Comparison of ENCODE assay signal across 31 cellular contexts in the genomic region with DNA sequence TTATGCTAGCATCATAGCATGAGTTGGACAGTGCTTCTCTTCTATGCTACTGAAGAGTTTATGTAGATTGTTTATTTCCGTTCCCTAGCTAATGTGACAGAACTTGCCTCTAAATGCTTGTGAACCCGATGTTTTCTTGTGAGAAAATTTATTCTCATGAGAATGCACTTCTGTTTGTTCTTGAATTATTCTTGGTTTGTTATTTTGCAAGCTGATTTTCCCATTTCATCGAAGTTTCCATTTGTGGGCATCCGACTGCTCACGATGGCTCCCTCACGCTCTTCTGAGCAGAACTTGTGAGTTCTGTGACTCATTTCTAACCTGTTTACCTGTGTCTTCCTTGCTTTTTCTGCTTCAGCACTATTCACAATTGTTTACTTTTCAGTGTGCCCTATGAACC. TPM values are rescaled to one million over a fixed set of nuclear protein-coding genes. Genes with fewer than 3 reads are reported as not detected.
DNase-seq lines count a peak whose midpoint lies in the region; ATAC-seq, FAIRE-seq and TF ChIP-seq lines count a peak whose summit lies in the region.
"Had no signal": no experiment of that assay in that cellular context is flagged by ENCODE, and none has a peak within 500 bp of the region (broad histone marks: within the 10 kb centered on the region; RNA-seq: fewer than 3 reads in every experiment).

No MANE protein-coding gene starts in this region.

- CTCF ChIA-PET in K562 (lab: Yijun Ruan, JAX; ENCODE audit: low intra/inter-chr PET ratio) = no interaction called here

- H3K9me3 ChIP-seq in K562 (replicated peaks; ENCODE audit: control insufficient read depth, insufficient read depth, low read depth, low read length) (no peaks in the 10 kb centered on the region), aorta (ENCODE audit: control insufficient read depth, low read length) (no peaks in the 10 kb centered on the region)
- H3K9me3 ChIP-seq: BLaER1, body of pancreas, SJSA1 had no signal

- in situ Hi-C loops in K562 (cut with MboI) = no loop called here

- H3K27me3 ChIP-seq in K562 (ENCODE audit: control insufficient read depth in 2 of 2, insufficient read depth in 2 of 2, low read length in 2 of 2) = peaks cover 2 to 20% of the 10 kb centered on the region in 2 experiments; a peak in 2 of 5 replicates
- H3K27me3 ChIP-seq in aorta (ENCODE audit: control insufficient read depth in 1 of 2, insufficient read depth in 2 of 2, low read length in 1 of 2) = no peaks in the 10 kb centered on the region
- H3K27me3 ChIP-seq: BLaER1, body of pancreas, SJSA1 had no signal

- H3K9me3 Mint-ChIP-seq in stimulated activated naive CD8-positive, alpha-beta T cell treated with anti-CD3 and anti-CD28 coated beads, Interleukin-15, amount 100 ng/mL, for 72 hours = peaks cover 0 to 12% of the 10 kb centered on the region in 2 donors
- H3K9me3 Mint-ChIP-seq: activated CD4-positive, alpha-beta T cell treated with anti-CD3 and anti-CD28 coated beads, Interleukin-2, amount 10 ng/mL, durations not matched to agents 7 days and 5 days; activated naive CD8-positive, alpha-beta T cell treated with anti-CD3 and anti-CD28 coated beads, Interleukin-2, amount 10 ng/mL, durations not matched to agents 7 days and 5 days; activated T-helper 2 cell treated with anti-CD3 and anti-CD28 coated beads, Interferon-gamma antibody, Interleukin-2, Interleukin-4, amounts not matched to agents 10 μg/mL and 5 μg/mL and 100 μg/mL, durations not matched to agents 14 hours and 24 hours and 36 hours; type B pancreatic cell had no signal

- no peak for TF ChIP-seq RAD21 in K562 (CRISPR knock-in tag; conservative IDR thresholded peaks at IDR 0.05 in 1 of 2, IDR thresholded peaks at IDR 0.05 in 1 of 2)

- H4K20me1 ChIP-seq in K562 (replicated peaks; ENCODE audit: control insufficient read depth, insufficient read depth, low read length) = no peaks in the 10 kb centered on the region
- H4K20me1 ChIP-seq: BLaER1 had no signal

- no peak for TF ChIP-seq POLR2A in K562 (conservative IDR thresholded peaks at IDR 0.05)

- no peaks in the 10 kb centered on the region for H3K4me1 Mint-ChIP-seq in stimulated activated naive CD8-positive, alpha-beta T cell treated with anti-CD3 and anti-CD28 coated beads, Interleukin-15, amount 100 ng/mL, for 72 hours
- H3K4me1 Mint-ChIP-seq: activated CD4-positive, alpha-beta T cell treated with anti-CD3 and anti-CD28 coated beads, Interleukin-2, amount 10 ng/mL, durations not matched to agents 7 days and 5 days; activated naive CD8-positive, alpha-beta T cell treated with anti-CD3 and anti-CD28 coated beads, Interleukin-2, amount 10 ng/mL, durations not matched to agents 7 days and 5 days; T-helper 17 cell had no signal

- H3K4me2 ChIP-seq in K562 (ENCODE audit: insufficient read depth, low read length) = no peak overlapping the region
- H3K4me2 ChIP-seq: BLaER1 had no signal

- BruUV-seq in K562 (replicated peaks; lab: Mats Ljungman, UMichigan) = no TSS peak

- H3K4me3 Mint-ChIP-seq in stimulated activated naive CD8-positive, alpha-beta T cell treated with anti-CD3 and anti-CD28 coated beads, Interleukin-15, amount 100 ng/mL, for 72 hours = no peak overlapping the region
- H3K4me3 Mint-ChIP-seq: activated CD4-positive, alpha-beta T cell treated with anti-CD3 and anti-CD28 coated beads, Interleukin-2, amount 10 ng/mL, durations not matched to agents 7 days and 5 days; activated naive CD8-positive, alpha-beta T cell treated with anti-CD3 and anti-CD28 coated beads, Interleukin-2, amount 10 ng/mL, durations not matched to agents 7 days and 5 days; T-helper 17 cell; type B pancreatic cell had no signal

- H3K36me3 ChIP-seq in K562 (ENCODE audit: control insufficient read depth, insufficient read depth, low read length) = no peaks in the 10 kb centered on the region
- no peaks in the 10 kb centered on the region for H3K36me3 ChIP-seq in aorta (ENCODE audit: control insufficient read depth in 1 of 2, insufficient read depth in 2 of 2, low read length in 1 of 2)
- H3K36me3 ChIP-seq: SJSA1 had no signal

- H3K27ac Mint-ChIP-seq in stimulated activated naive CD8-positive, alpha-beta T cell treated with anti-CD3 and anti-CD28 coated beads, Interleukin-15, amount 100 ng/mL, for 72 hours = no peak overlapping the region
- H3K27ac Mint-ChIP-seq: activated CD4-positive, alpha-beta T cell treated with anti-CD3 and anti-CD28 coated beads, Interleukin-2, amount 10 ng/mL, durations not matched to agents 7 days and 5 days; activated naive CD8-positive, alpha-beta T cell treated with anti-CD3 and anti-CD28 coated beads, Interleukin-2, amount 10 ng/mL, durations not matched to agents 7 days and 5 days; activated T-helper 2 cell treated with anti-CD3 and anti-CD28 coated beads, Interferon-gamma antibody, Interleukin-2, Interleukin-4, amounts not matched to agents 10 μg/mL and 5 μg/mL and 100 μg/mL, durations not matched to agents 14 hours and 24 hours and 36 hours; T-helper 17 cell; type B pancreatic cell had no signal

- H3K27ac ChIP-seq in K562 (ENCODE audit: extremely low read depth, low read depth, low read length) = no peak overlapping the region
- H3K27ac ChIP-seq in aorta (ENCODE audit: low read depth in 1 of 2, low read length in 2 of 2) = no peak overlapping the region
- H3K27ac ChIP-seq: BLaER1, body of pancreas, epithelial cell of prostate, SJSA1 had no signal

- TF ChIP-seq EP300 in K562 (IDR thresholded peaks at IDR 0.05; ENCODE audit: low read length) = no peak

- WGBS in K562 (ENCODE audit: insufficient coverage, low coverage, missing lambda C conversion rate) = 2% methylated on average over 6 of the region's 6 CpGs
- 90 to 92% methylated on average over 6 of the region's 6 CpGs for WGBS in aorta, 2 donors

- peak; percentile 51 for FAIRE-seq in K562 (lab: Jason Lieb, UNC)
- FAIRE-seq: RCC 7860 had no signal

- H3K4me1 ChIP-seq in K562 (replicated peaks in 1 of 2; ENCODE audit: control insufficient read depth in 2 of 2, insufficient read depth in 2 of 2, low read length in 2 of 2) (peaks cover 0 to 4% of the 10 kb centered on the region in 2 experiments; a peak in 1 of 5 replicates), aorta (ENCODE audit: control insufficient read depth in 1 of 2, insufficient read depth in 2 of 2, low read length in 2 of 2) (no peaks in the 10 kb centered on the region)
- H3K4me1 ChIP-seq: body of pancreas, SJSA1 had no signal

- DNase-seq in GM10266 (ENCODE audit: extremely low spot score) = peak; percentile 28
- DNase-seq in K562 (ENCODE audit: extremely low read depth in 1 of 4, low spot score in 3 of 4) = no peak
- no peak for DNase-seq in stimulated activated naive CD8-positive, alpha-beta T cell treated with anti-CD3 and anti-CD28 coated beads, Interleukin-15, amount 100 ng/mL, for 72 hours
- no peak for DNase-seq in aorta
- DNase-seq in T-helper 9 cell = no peak
- DNase-seq: activated CD4-positive, alpha-beta T cell treated with anti-CD3 and anti-CD28 coated beads, Interleukin-2, amount 10 ng/mL, durations not matched to agents 7 days and 5 days; activated naive CD8-positive, alpha-beta T cell treated with anti-CD3 and anti-CD28 coated beads, Interleukin-2, amount 10 ng/mL, durations not matched to agents 7 days and 5 days; body of pancreas; COR-L47; KG1; left colon; mesenchymal stem cell; NCI-H146; NCI-H2171 treated with DMSO at 0.1 percent for 48 hours; NCI-H526; stimulated activated CD4-positive, alpha-beta T cell treated with anti-CD3 and anti-CD28 coated beads, Interleukin-4, amount 100 ng/mL, for 4 hours; T-helper 17 cell had no signal

- no peaks in the 10 kb centered on the region for H3K9me1 ChIP-seq in K562 (ENCODE audit: control insufficient read depth, insufficient read depth, low read length)

- no peaks in the 10 kb centered on the region for H3K27me3 Mint-ChIP-seq in stimulated activated naive CD8-positive, alpha-beta T cell treated with anti-CD3 and anti-CD28 coated beads, Interleukin-15, amount 100 ng/mL, for 72 hours
- H3K27me3 Mint-ChIP-seq: activated CD4-positive, alpha-beta T cell treated with anti-CD3 and anti-CD28 coated beads, Interleukin-2, amount 10 ng/mL, durations not matched to agents 7 days and 5 days had no signal

- H3K4me3 ChIP-seq in K562 (no peak overlapping the region), aorta (ENCODE audit: low read length in 2 of 2) (no peak overlapping the region)
- H3K4me3 ChIP-seq: BLaER1, body of pancreas, SJSA1 had no signal

- TF ChIP-seq CTCF in GM10266 (IDR thresholded peaks at IDR 0.05; ENCODE audit: control insufficient read depth, insufficient read depth, low read depth, missing control alignments) = no peak
- no peak for TF ChIP-seq CTCF in K562 (IDR thresholded peaks at IDR 0.05 in 2 of 3, conservative IDR thresholded peaks at IDR 0.05 in 1 of 3; ENCODE audit: insufficient read depth in 2 of 3, low read depth in 1 of 3, low read length in 3 of 3)

- no peak overlapping the region for H3K9ac ChIP-seq in K562 (ENCODE audit: insufficient read depth in 1 of 2, low read depth in 2 of 2, low read length in 2 of 2)
- H3K9ac ChIP-seq: BLaER1 had no signal

- H2AFZ ChIP-seq in K562 (ENCODE audit: low read depth, low read length) = no peak overlapping the region

- intact Hi-C loops in K562 (cut with micrococcal nuclease) (loop anchor here (10.0 kb wide), 1 partner anchor 770 kb away; no protein-coding TSS in a partner anchor), aorta (cut with DNase I) (no loop called here)

- H3K79me2 ChIP-seq in K562 (ENCODE audit: control insufficient read depth, insufficient read depth, low read length) = no peaks in the 10 kb centered on the region

- ATAC-seq in GM18867 (IDR thresholded peaks at IDR 0.05; ENCODE audit: unreplicated experiment) = peak; percentile 54
- peak; percentile 54 for ATAC-seq in HG02610 (IDR thresholded peaks at IDR 0.05; ENCODE audit: unreplicated experiment)
- ATAC-seq in K562 = no peak
- ATAC-seq in stimulated activated naive CD8-positive, alpha-beta T cell treated with anti-CD3 and anti-CD28 coated beads, Interleukin-15, amount 100 ng/mL, for 72 hours = no peak
- ATAC-seq in HG02884 (IDR thresholded peaks at IDR 0.05; ENCODE audit: unreplicated experiment) = no peak
- no peak for ATAC-seq in aorta (ENCODE audit: low FRiP score)
- ATAC-seq: body of pancreas, left colon, T-helper 17 cell had no signal

- POLR2A ChIA-PET in K562 (lab: Yijun Ruan, JAX) = no interaction called here

RNA-seq across cellular contexts. Expression of a gene that starts 59.9 kb away (rescaled TPM):
- total RNA-seq in K562 (2011; cell fraction: chromatin; rRNA removed; ENCODE audit: low replicate concordance) = 0.05 TPM in 1 of 2 replicates, not detected in the other
- total RNA-seq in K562 (2011; cell fraction: nucleolus; rRNA removed) = not detected in 2 replicates
- total RNA-seq in K562 (2011; cell fraction: nucleoplasm; rRNA removed) = not detected in 2 replicates
- total RNA-seq in K562 (2014; rRNA removed) = not detected in 2 replicates
- total RNA-seq in K562 (2014; rRNA removed; fragmentation: Illumina TruSeq; extraction: Trizol) = not detected in 2 replicates
- total RNA-seq in K562 (2015; rRNA removed; fragmentation: Illumina TruSeq; extraction: Trizol) = not detected in 2 replicates
- 0.02 and 0.29 TPM in 2 replicates for total RNA-seq in K562 (2021)
- 0.05 TPM in 1 of 2 replicates, not detected in the other for polyA plus RNA-seq in K562 (2011; rRNA removed)
- polyA plus RNA-seq in K562 (2011; cell fraction: cytosol; rRNA removed) = 0.01 and 0.03 TPM in 2 replicates
- 0.09 TPM in 1 of 2 replicates, not detected in the other for polyA plus RNA-seq in K562 (2011; cell fraction: nucleus; rRNA removed)
- 0.03 and 0.58 TPM in 2 replicates for polyA plus RNA-seq in K562 (2012)
- 0.08 TPM in 1 of 2 replicates, not detected in the other for polyA plus RNA-seq in K562 (2014; fragmentation: Illumina TruSeq; extraction: Trizol)
- polyA plus RNA-seq in K562 (2014; fragmentation: Nextera tagmentation; extraction: Ambion mirVana) = under 1 TPM in 1 of 2 experiments, not detected in 1; 0.01 TPM
- 0.01 TPM in 1 of 2 replicates, not detected in the other for polyA plus RNA-seq in K562 (2014; rRNA removed)
- not detected in 2 replicates for polyA minus RNA-seq in K562 (2011; rRNA and poly(A)+ RNA removed)
- not detected in 2 replicates for polyA minus RNA-seq in K562 (2011; cell fraction: cytosol; rRNA and poly(A)+ RNA removed)
- polyA minus RNA-seq in K562 (2011; cell fraction: nucleus; rRNA and poly(A)+ RNA removed) = not detected in 2 replicates
- 10 to 100 TPM in 1 of 2 donors, 1 to 10 TPM in 1; 7.3 to 15.0 TPM for total RNA-seq in aorta
- 1 to 10 TPM in 1 of 2 donors, under 1 TPM in 1; 0.54 to 1.9 TPM for polyA plus RNA-seq in aorta
- total RNA-seq: A673, chondrocyte, Daoy, fibroblast of villous mesenchyme, renal cortical epithelial cell had no signal

Comparison
In these comparisons a context has a peak if more than half of its experiments do, and no peak if none do; other contexts are left out.
1. ATAC-seq: peak in GM18867 (single experiment) and HG02610 (single experiment); none in K562 (single experiment), stimulated activated naive CD8-positive, alpha-beta T cell treated with anti-CD3 and anti-CD28 coated beads, Interleukin-15, amount 100 ng/mL, for 72 hours (single experiment), HG02884 (single experiment) and aorta (single experiment).
2. RNA of a gene that starts 59.9 kb away (total RNA-seq): 7.3 to 15.0 TPM in aorta; 0.02 to 0.29 TPM in K562; every median in the first group is over 4 times any median in the second.